17 cellular contexts compared by ENCODE assay signal in the genomic region with DNA sequence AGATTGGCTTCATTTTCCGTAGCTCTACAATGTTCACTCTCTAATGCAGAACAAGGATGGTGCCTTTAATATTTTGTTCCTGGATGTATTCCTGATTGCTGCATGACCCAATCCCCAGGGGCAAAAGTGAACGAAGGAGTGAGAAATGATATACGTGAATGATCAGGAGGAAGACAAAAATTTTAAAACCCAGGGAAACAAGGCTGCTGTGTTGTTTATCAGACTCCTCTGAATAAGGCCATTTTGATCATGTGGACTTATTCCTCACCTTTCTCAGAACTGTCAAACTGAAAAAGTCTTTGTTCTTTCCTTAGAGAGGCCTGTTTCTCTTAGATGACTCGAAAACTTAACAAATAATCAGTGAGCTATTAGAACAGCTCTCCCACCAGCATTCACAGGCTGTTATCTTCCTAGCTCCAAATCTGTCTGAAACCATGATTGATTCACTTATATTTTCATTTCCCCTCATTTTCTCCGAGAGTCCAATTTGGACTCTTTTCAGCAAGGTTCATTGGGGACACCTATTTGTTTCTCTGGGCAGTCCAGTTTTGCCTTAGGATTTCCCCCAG. TPM values are rescaled to one million over a fixed set of nuclear protein-coding genes. Genes with fewer than 3 reads are reported as not detected.
DNase-seq lines count a peak whose midpoint lies in the region; ATAC-seq and TF ChIP-seq lines count a peak whose summit lies in the region.
"Had no signal": no experiment of that assay in that cellular context is flagged by ENCODE, and none has a peak within 500 bp of the region (broad histone marks: within the 10 kb centered on the region; RNA-seq: fewer than 3 reads in every experiment).

No MANE protein-coding gene starts in this region.

- no peak overlapping the region for H3K4me3 Mint-ChIP-seq in GM23338
- H3K4me3 Mint-ChIP-seq in WTC11, result no peak overlapping the region
- H3K4me3 Mint-ChIP-seq: B cell; CD4-positive, CD25-positive, alpha-beta regulatory T cell; CD8-positive, alpha-beta memory T cell; IgD-negative memory B cell had no signal

- no peak for ATAC-seq in GM23338
- ATAC-seq in WTC11, result no peak
- peak; percentile 50 for ATAC-seq in sciatic nerve
- no peak for ATAC-seq in GM18498 (IDR thresholded peaks at IDR 0.05; ENCODE audit: unreplicated experiment)
- ATAC-seq: HepG2 had no signal

- peak overlapping the region; percentile 61 for H3K4me2 ChIP-seq in GM23338
- H3K4me2 ChIP-seq: BLaER1 treated with 17β-estradiol and CSF1 and Interleukin-3, amounts not matched to agents 10 nM and 100 nM had no signal

- H3K4me1 ChIP-seq in GM23338 (ENCODE audit: insufficient read depth), result peaks cover 7% of the 10 kb centered on the region
- H3K4me1 ChIP-seq: BLaER1 treated with 17β-estradiol and CSF1 and Interleukin-3, amounts not matched to agents 10 nM and 100 nM; Caco-2 had no signal

- H3K27me3 Mint-ChIP-seq in GM23338 (ENCODE audit: insufficient read depth, low read depth, poor library complexity) (peaks cover 6% of the 10 kb centered on the region), WTC11 (ENCODE audit: low read depth) (no peaks in the 10 kb centered on the region)
- H3K27me3 Mint-ChIP-seq: IgD-negative memory B cell had no signal

- 0 out of 2 replicates have a peak, but pooled peaks cover 7% of the 10 kb centered on the region for H3F3A ChIP-seq in GM23338 (replicated peaks; ENCODE audit: low read depth)

- TF ChIP-seq CTCF in GM23338 (conservative IDR thresholded peaks at IDR 0.05; ENCODE audit: low read depth in 2 of 2) (no peak), WTC11 (IDR thresholded peaks at IDR 0.05) (no peak)

- no peaks in the 10 kb centered on the region; the same call in 2 of the 3 replicates for H3K9me3 Mint-ChIP-seq in GM23338
- H3K9me3 Mint-ChIP-seq in WTC11, result no peaks in the 10 kb centered on the region
- H3K9me3 Mint-ChIP-seq: CD8-positive, alpha-beta memory T cell had no signal

- CTCF ChIA-PET in WTC11 (lab: Charles Lee), result interaction anchor here (0.5 to 2.2 kb wide), 3 partner anchors 29 to 67 kb away, joined by 3 to 7 read pairs (median 3); no protein-coding TSS in a partner anchor

- H2AFZ ChIP-seq in GM23338, result peak overlapping the region; percentile 82

- peaks cover 15% of the 10 kb centered on the region for H3K4me1 Mint-ChIP-seq in GM23338
- peaks cover 18% of the 10 kb centered on the region for H3K4me1 Mint-ChIP-seq in WTC11
- H3K4me1 Mint-ChIP-seq: B cell; CD4-positive, CD25-positive, alpha-beta regulatory T cell; CD8-positive, alpha-beta memory T cell; IgD-negative memory B cell had no signal

- POLR2A ChIA-PET in WTC11 (lab: Charles Lee), result no interaction called here

- H3K9me2 ChIP-seq in GM23338 (ENCODE audit: insufficient read depth), result no peaks in the 10 kb centered on the region

- peak overlapping the region; percentile 5; the same call in 1 of the 2 replicates for H3K4me3 ChIP-seq in GM23338
- H3K4me3 ChIP-seq: BLaER1 treated with 17β-estradiol and CSF1 and Interleukin-3, amounts not matched to agents 10 nM and 100 nM had no signal

- H3K36me3 Mint-ChIP-seq in GM23338 (ENCODE audit: low read depth), result peaks cover 12% of the 10 kb centered on the region; the same call in 1 of the 3 replicates
- H3K36me3 Mint-ChIP-seq in WTC11, result no peaks in the 10 kb centered on the region
- H3K36me3 Mint-ChIP-seq: CD4-positive, CD25-positive, alpha-beta regulatory T cell; IgD-negative memory B cell had no signal

- DNase-seq in GM23338 (ENCODE audit: low spot score), result no peak
- DNase-seq in WTC11 (ENCODE audit: low spot score), result no peak
- DNase-seq in kidney glomerular epithelial cell (lab: John Stamatoyannopoulos, UW), result peak; percentile 2
- DNase-seq in sciatic nerve (ENCODE audit: low spot score), result no peak
- no peak for DNase-seq in C1 segment of cervical spinal cord (lab: John Stamatoyannopoulos, UW)
- no peak for DNase-seq in putamen (ENCODE audit: low spot score)
- DNase-seq: Caco-2; CD4-positive, CD25-positive, alpha-beta regulatory T cell; CD8-positive, alpha-beta memory T cell; GDM1; GOT3; H7 had no signal

- H4K20me1 ChIP-seq in GM23338 (replicated peaks; ENCODE audit: insufficient read depth), result no peaks in the 10 kb centered on the region
- H4K20me1 ChIP-seq: BLaER1 treated with 17β-estradiol and CSF1 and Interleukin-3, amounts not matched to agents 10 nM and 100 nM had no signal

- intact Hi-C loops in sciatic nerve (cut with DNase I), result no loop called here

- peak overlapping the region; percentile 77; the same call in 1 of the 2 replicates for H3K27ac ChIP-seq in GM23338 (ENCODE audit: low read depth)
- H3K27ac ChIP-seq: BLaER1 treated with 17β-estradiol and CSF1 and Interleukin-3, amounts not matched to agents 10 nM and 100 nM had no signal

- H3K36me3 ChIP-seq in GM23338 (ENCODE audit: insufficient read depth), result no peaks in the 10 kb centered on the region
- H3K36me3 ChIP-seq: BLaER1 treated with 17β-estradiol and CSF1 and Interleukin-3, amounts not matched to agents 10 nM and 100 nM had no signal

- H3K27ac Mint-ChIP-seq in GM23338 (peak overlapping the region; percentile 63; the same call in 1 of the 2 replicates), WTC11 (peak overlapping the region; percentile 87; the same call in 1 of the 2 replicates)
- H3K27ac Mint-ChIP-seq: B cell; CD4-positive, CD25-positive, alpha-beta regulatory T cell; CD8-positive, alpha-beta memory T cell; IgD-negative memory B cell had no signal

- no peaks in the 10 kb centered on the region for H3K79me2 ChIP-seq in GM23338 (replicated peaks; ENCODE audit: insufficient read depth)

- H3K27me3 ChIP-seq in GM23338 (ENCODE audit: insufficient read depth), result no peaks in the 10 kb centered on the region
- H3K27me3 ChIP-seq: BLaER1 treated with 17β-estradiol and CSF1 and Interleukin-3, amounts not matched to agents 10 nM and 100 nM had no signal

TF ChIP-seq in GM23338, 12 proteins besides CTCF, POLR2A, EP300 and RAD21 (continues in another document):
- no peak for TF ChIP-seq NANOG (IDR thresholded peaks at IDR 0.05; ENCODE audit: borderline replicate concordance)
- no peak for TF ChIP-seq STAT1 (IDR thresholded peaks at IDR 0.05; ENCODE audit: unreplicated experiment)
- no peak for TF ChIP-seq EZH2 (IDR thresholded peaks at IDR 0.05; ENCODE audit: low read depth, unreplicated experiment)
- no peak for TF ChIP-seq POLR2AphosphoS5 (IDR thresholded peaks at IDR 0.05; ENCODE audit: low read depth)
- TF ChIP-seq EZH2phosphoT487 (IDR thresholded peaks at IDR 0.05; ENCODE audit: unreplicated experiment), result no peak

TF ChIP-seq in WTC11, 78 proteins besides CTCF, POLR2A, EP300 and RAD21 (continues in another document):
- TF ChIP-seq JUN (CRISPR knock-in tag; IDR thresholded peaks at IDR 0.05) (no peak), KAT7 (CRISPR knock-in tag; IDR thresholded peaks at IDR 0.05; ENCODE audit: borderline replicate concordance) (no peak), CREB1 (CRISPR knock-in tag; IDR thresholded peaks at IDR 0.05) (no peak), NR2C2 (CRISPR knock-in tag; IDR thresholded peaks at IDR 0.05) (no peak), TEAD1 (CRISPR knock-in tag; IDR thresholded peaks at IDR 0.05) (no peak), ZNF138 (CRISPR knock-in tag; conservative IDR thresholded peaks at IDR 0.05) (no peak)
- TF ChIP-seq, protein P1, sequence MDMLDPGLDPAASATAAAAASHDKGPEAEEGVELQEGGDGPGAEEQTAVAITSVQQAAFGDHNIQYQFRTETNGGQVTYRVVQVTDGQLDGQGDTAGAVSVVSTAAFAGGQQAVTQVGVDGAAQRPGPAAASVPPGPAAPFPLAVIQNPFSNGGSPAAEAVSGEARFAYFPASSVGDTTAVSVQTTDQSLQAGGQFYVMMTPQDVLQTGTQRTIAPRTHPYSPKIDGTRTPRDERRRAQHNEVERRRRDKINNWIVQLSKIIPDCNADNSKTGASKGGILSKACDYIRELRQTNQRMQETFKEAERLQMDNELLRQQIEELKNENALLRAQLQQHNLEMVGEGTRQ (CRISPR knock-in tag; IDR thresholded peaks at IDR 0.05), result no peak
- TF ChIP-seq, protein P2, sequence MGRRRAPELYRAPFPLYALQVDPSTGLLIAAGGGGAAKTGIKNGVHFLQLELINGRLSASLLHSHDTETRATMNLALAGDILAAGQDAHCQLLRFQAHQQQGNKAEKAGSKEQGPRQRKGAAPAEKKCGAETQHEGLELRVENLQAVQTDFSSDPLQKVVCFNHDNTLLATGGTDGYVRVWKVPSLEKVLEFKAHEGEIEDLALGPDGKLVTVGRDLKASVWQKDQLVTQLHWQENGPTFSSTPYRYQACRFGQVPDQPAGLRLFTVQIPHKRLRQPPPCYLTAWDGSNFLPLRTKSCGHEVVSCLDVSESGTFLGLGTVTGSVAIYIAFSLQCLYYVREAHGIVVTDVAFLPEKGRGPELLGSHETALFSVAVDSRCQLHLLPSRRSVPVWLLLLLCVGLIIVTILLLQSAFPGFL (CRISPR knock-in tag; IDR thresholded peaks at IDR 0.05; ENCODE audit: borderline replicate concordance), result no peak
- TF ChIP-seq, protein P3, sequence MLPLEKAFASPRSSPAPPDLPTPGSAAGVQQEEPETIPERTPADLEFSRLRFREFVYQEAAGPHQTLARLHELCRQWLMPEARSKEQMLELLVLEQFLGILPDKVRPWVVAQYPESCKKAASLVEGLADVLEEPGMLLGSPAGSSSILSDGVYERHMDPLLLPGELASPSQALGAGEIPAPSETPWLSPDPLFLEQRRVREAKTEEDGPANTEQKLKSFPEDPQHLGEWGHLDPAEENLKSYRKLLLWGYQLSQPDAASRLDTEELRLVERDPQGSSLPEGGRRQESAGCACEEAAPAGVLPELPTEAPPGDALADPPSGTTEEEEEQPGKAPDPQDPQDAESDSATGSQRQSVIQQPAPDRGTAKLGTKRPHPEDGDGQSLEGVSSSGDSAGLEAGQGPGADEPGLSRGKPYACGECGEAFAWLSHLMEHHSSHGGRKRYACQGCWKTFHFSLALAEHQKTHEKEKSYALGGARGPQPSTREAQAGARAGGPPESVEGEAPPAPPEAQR (CRISPR knock-in tag; IDR thresholded peaks at IDR 0.05), result no peak
- TF ChIP-seq, protein P4, sequence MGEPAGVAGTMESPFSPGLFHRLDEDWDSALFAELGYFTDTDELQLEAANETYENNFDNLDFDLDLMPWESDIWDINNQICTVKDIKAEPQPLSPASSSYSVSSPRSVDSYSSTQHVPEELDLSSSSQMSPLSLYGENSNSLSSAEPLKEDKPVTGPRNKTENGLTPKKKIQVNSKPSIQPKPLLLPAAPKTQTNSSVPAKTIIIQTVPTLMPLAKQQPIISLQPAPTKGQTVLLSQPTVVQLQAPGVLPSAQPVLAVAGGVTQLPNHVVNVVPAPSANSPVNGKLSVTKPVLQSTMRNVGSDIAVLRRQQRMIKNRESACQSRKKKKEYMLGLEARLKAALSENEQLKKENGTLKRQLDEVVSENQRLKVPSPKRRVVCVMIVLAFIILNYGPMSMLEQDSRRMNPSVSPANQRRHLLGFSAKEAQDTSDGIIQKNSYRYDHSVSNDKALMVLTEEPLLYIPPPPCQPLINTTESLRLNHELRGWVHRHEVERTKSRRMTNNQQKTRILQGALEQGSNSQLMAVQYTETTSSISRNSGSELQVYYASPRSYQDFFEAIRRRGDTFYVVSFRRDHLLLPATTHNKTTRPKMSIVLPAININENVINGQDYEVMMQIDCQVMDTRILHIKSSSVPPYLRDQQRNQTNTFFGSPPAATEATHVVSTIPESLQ (CRISPR knock-in tag; IDR thresholded peaks at IDR 0.05), result no peak

RNA-seq across cellular contexts. Expression of a gene that starts 29.5 kb away (rescaled TPM):
- 149 and 158 TPM in 2 replicates for total RNA-seq in GM23338 (2014; rRNA removed; shearing (Covaris generic))
- polyA plus RNA-seq in GM23338 (2016; fragmentation: Nextera tagmentation; extraction: Ambion mirVana), result 112 and 118 TPM in 2 replicates
- total RNA-seq in WTC11 (2021), result 99.5 to 114 TPM (median 108 TPM) in 3 replicates
- total RNA-seq in sciatic nerve, result 67.7 TPM
